ENCODE assay signal across 16 cellular contexts in genomic region chr14:74475678-74476077, GRCh38.
A peak's percentile ranks its signal among the peaks of the same experiment; 100 is the strongest.
DNase-seq lines count a peak whose midpoint lies in the region; ATAC-seq and TF ChIP-seq lines count a peak whose summit lies in the region.
"Had no signal": no experiment of that assay in that cellular context is flagged by ENCODE, and none has a peak within 500 bp of the region (broad histone marks: within the 10 kb centered on the region; RNA-seq: fewer than 3 reads in every experiment).

No MANE protein-coding gene starts in this region.

- TF ChIP-seq CTCF in epithelial cell of esophagus (IDR thresholded peaks at IDR 0.05; ENCODE audit: insufficient read depth, low read depth, low read length, missing control alignments): no peak

- H3K4me3 ChIP-seq in epithelial cell of esophagus (ENCODE audit: low read length): no peak overlapping the region
- H3K4me3 ChIP-seq: thyroid gland had no signal

- peak; percentile 84 for DNase-seq in GM03348 (ENCODE audit: low spot score)
- DNase-seq in RKO (ENCODE audit: low spot score): peak; percentile 67
- peak; percentile 55 for DNase-seq in epithelial cell of esophagus (ENCODE audit: low read depth)
- peak; percentile 54 for DNase-seq in non-pigmented ciliary epithelial cell (ENCODE audit: low read depth)
- no peak for DNase-seq in DMS153 treated with DMSO at 0.1 percent for 48 hours (lab: John Stamatoyannopoulos, UW; ENCODE audit: unreplicated experiment)
- no peak for DNase-seq in activated CD8-positive, alpha-beta memory T cell treated with anti-CD3 and anti-CD28 coated beads, Interleukin-2, amount 50 U/mL, for 48 hours
- DNase-seq: activated naive CD4-positive, alpha-beta T cell; COR-L47; cortex of kidney; NCI-H1417 treated with DMSO at 0.1 percent for 48 hours; NCI-H510A treated with DMSO at 0.1 percent for 48 hours; SHP77 treated with DMSO at 0.1 percent for 48 hours; thyroid gland had no signal

- ATAC-seq in HG03196 (IDR thresholded peaks at IDR 0.05; ENCODE audit: unreplicated experiment) (no peak), GM19328 (IDR thresholded peaks at IDR 0.05; ENCODE audit: unreplicated experiment) (no peak)
- ATAC-seq: HepG2 had no signal

Comparison
In these comparisons a context has a peak if more than half of its experiments do, and no peak if none do; other contexts are left out.
1. DNase-seq: peak in GM03348 (single experiment), RKO (single experiment), epithelial cell of esophagus (single experiment) and non-pigmented ciliary epithelial cell (single experiment); none in DMS153 treated with DMSO at 0.1 percent for 48 hours (single experiment) and activated CD8-positive, alpha-beta memory T cell treated with anti-CD3 and anti-CD28 coated beads, Interleukin-2, amount 50 U/mL, for 48 hours (single experiment).